Comparison of ENCODE assay signal across 8 cellular contexts in the genomic region with DNA sequence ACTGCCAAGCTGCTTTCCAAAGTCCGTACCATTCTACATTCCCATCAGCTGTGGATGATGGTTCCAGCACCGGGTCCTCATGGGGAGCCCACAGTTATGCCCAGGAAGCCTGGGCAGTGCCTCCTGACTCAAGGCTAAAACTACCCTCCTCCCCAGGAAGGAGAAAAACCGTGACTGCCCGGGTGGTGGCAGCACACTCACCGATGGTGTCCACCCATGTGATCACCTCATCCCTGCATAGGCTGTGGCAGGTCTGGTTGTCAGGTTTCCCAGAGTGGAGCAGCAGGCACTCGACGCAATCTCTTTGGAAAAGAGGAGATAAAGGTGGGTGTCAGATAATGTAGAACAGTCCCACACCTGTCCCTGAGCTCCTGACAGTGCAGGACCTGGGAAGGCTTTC. TPM values are rescaled to one million over a fixed set of nuclear protein-coding genes. Genes with fewer than 3 reads are reported as not detected.
DNase-seq lines count a peak whose midpoint lies in the region; ATAC-seq and TF ChIP-seq lines count a peak whose summit lies in the region.

No MANE protein-coding gene starts in this region.

- peaks cover 31% of the 10 kb centered on the region for H3F3A ChIP-seq in MM.1S (ENCODE audit: insufficient read depth, low read length)

- H3K36me3 ChIP-seq in MM.1S (replicated peaks; ENCODE audit: insufficient read depth, low read length): no peaks in the 10 kb centered on the region

- no peak overlapping the region for H3K27ac ChIP-seq in 22Rv1
- H3K27ac ChIP-seq in MM.1S (ENCODE audit: low read length): 0 out of 2 replicates have a peak overlapping the region, but pooled peaks have one; percentile 9

- DNase-seq in GM10248 (ENCODE audit: extremely low spot score) (peak; percentile 74), MM.1S (peak; percentile 76), dermis blood vessel endothelial cell (peak; percentile 46), HCEC 1CT (no peak)
- DNase-seq in activated CD4-positive, CD25-positive, alpha-beta regulatory T cell (lab: John Stamatoyannopoulos, UW): no peak

- H3K4me2 ChIP-seq in MM.1S (ENCODE audit: low read depth, low read length): no peak overlapping the region

- TF ChIP-seq CTCF in 22Rv1 (IDR thresholded peaks at IDR 0.05) (peak; percentile 69), GM10248 (IDR thresholded peaks at IDR 0.05; ENCODE audit: control extremely low read depth, extremely low read depth, low read depth, missing control alignments) (peak; percentile 64), MM.1S (IDR thresholded peaks at IDR 0.05; ENCODE audit: low read length) (peak; percentile 80)

- ATAC-seq in GM19467 (IDR thresholded peaks at IDR 0.05; ENCODE audit: unreplicated experiment) (no peak), GM21367 (IDR thresholded peaks at IDR 0.05; ENCODE audit: unreplicated experiment) (no peak)

- H3K4me1 ChIP-seq in MM.1S (ENCODE audit: low read length): peaks cover 55% of the 10 kb centered on the region

- H2AFZ ChIP-seq in MM.1S (ENCODE audit: low read length): peak overlapping the region; percentile 55

- H3K9me3 ChIP-seq in MM.1S (replicated peaks; ENCODE audit: insufficient read depth, low read length): no peaks in the 10 kb centered on the region

- H3K4me3 ChIP-seq in MM.1S (ENCODE audit: low read length): no peak overlapping the region

- no peaks in the 10 kb centered on the region for H3K79me2 ChIP-seq in MM.1S (ENCODE audit: low read length)

- H3K27me3 ChIP-seq in MM.1S (replicated peaks; ENCODE audit: insufficient read depth, low read length): no peaks in the 10 kb centered on the region

- CTCF ChIA-PET in GM10248 (lab: Yijun Ruan, JAX): interaction anchor here (0.6 to 8.1 kb wide), 9 partner anchors 9 to 133 kb away, joined by 3 to 56 read pairs (median 3); no protein-coding TSS in a partner anchor

- H3K9me2 ChIP-seq in MM.1S (replicated peaks; ENCODE audit: insufficient read depth, low read length): no peaks in the 10 kb centered on the region

- peak overlapping the region; percentile 16; the same call in 1 of the 2 replicates for H3K9ac ChIP-seq in MM.1S (ENCODE audit: low read length)

- H4K20me1 ChIP-seq in MM.1S (ENCODE audit: insufficient read depth, low read length): no peaks in the 10 kb centered on the region

- POLR2A ChIA-PET in GM10248 (lab: Yijun Ruan, JAX): no interaction called here

RNA-seq across cellular contexts. Expression of gene UMPS, which starts 38.6 kb away (rescaled TPM):
- 33.8 and 36.1 TPM in 2 replicates for total RNA-seq in dermis blood vessel endothelial cell

Comparison
In these comparisons a context has a peak if more than half of its experiments do, and no peak if none do; other contexts are left out.
1. DNase-seq: peak in GM10248 (single experiment), MM.1S (single experiment) and dermis blood vessel endothelial cell (single experiment); none in HCEC 1CT (single experiment) and activated CD4-positive, CD25-positive, alpha-beta regulatory T cell (0 of 4).
2. Peak in every context shown above with its lines, with median percentiles within 50 percentile points of each other: CTCF ChIP-seq.